Comparison of ENCODE assay signal across 8 cellular contexts in genomic region chr10:6136215-6137201, GRCh38. TPM values are rescaled to one million over a fixed set of nuclear protein-coding genes. Genes with fewer than 3 reads are reported as not detected.
DNase-seq lines count a peak whose midpoint lies in the region; ATAC-seq, FAIRE-seq and TF ChIP-seq lines count a peak whose summit lies in the region.

No MANE protein-coding gene starts in this region.

- H3K4me1 Mint-ChIP-seq in dendritic cell treated with granulocyte-macrophage colony-stimulating factor and Interleukin-4, amounts not matched to agents 40 ng/mL and 50 ng/mL, for 4 days (ENCODE audit: low read depth) = peaks cover 36% of the 10 kb centered on the region

- H3K4me3 ChIP-seq in prostate gland = no peak overlapping the region

- H3K4me3 Mint-ChIP-seq in dendritic cell treated with granulocyte-macrophage colony-stimulating factor and Interleukin-4, amounts not matched to agents 40 ng/mL and 50 ng/mL, for 4 days = no peak overlapping the region

- H3K27ac ChIP-seq in prostate gland = no peak overlapping the region

- DNase-seq in Caki2 (ENCODE audit: low read depth) (peak; percentile 39), RCC 7860 (ENCODE audit: low spot score) (peak; percentile 74), DMS 273 treated with DMSO at 0.1 percent for 48 hours (lab: John Stamatoyannopoulos, UW) (no peak), prostate gland (ENCODE audit: low spot score) (no peak)

- H3K9me3 ChIP-seq in prostate gland = no peaks in the 10 kb centered on the region

- H3K9me3 Mint-ChIP-seq in dendritic cell treated with granulocyte-macrophage colony-stimulating factor and Interleukin-4, amounts not matched to agents 40 ng/mL and 50 ng/mL, for 4 days = no peaks in the 10 kb centered on the region

- peaks cover 49% of the 10 kb centered on the region for H3K27me3 Mint-ChIP-seq in dendritic cell treated with granulocyte-macrophage colony-stimulating factor and Interleukin-4, amounts not matched to agents 40 ng/mL and 50 ng/mL, for 4 days

- in situ Hi-C loops in Caki2 (cut with HindIII; ENCODE audit: low pct_unique_long_range_greater_than_20kb, low sequenced_read_pairs) = no loop called here

- no peak for TF ChIP-seq CTCF in prostate gland (IDR thresholded peaks at IDR 0.05)

- no peaks in the 10 kb centered on the region for H3K4me1 ChIP-seq in prostate gland (replicated peaks)

- H3K36me3 Mint-ChIP-seq in dendritic cell treated with granulocyte-macrophage colony-stimulating factor and Interleukin-4, amounts not matched to agents 40 ng/mL and 50 ng/mL, for 4 days (ENCODE audit: low read depth) = no peaks in the 10 kb centered on the region

- ATAC-seq in GM21619 (IDR thresholded peaks at IDR 0.05; ENCODE audit: unreplicated experiment) (peak; percentile 57), HG02840 (IDR thresholded peaks at IDR 0.05; ENCODE audit: low FRiP score, unreplicated experiment) (no peak), GM19467 (IDR thresholded peaks at IDR 0.05; ENCODE audit: unreplicated experiment) (no peak)

- intact Hi-C loops in dendritic cell treated with granulocyte-macrophage colony-stimulating factor and Interleukin-4, amounts not matched to agents 40 ng/mL and 50 ng/mL, for 4 days (cut with micrococcal nuclease) = no loop called here
- intact Hi-C loops in prostate gland (cut with DNase I) = no loop called here

- peak; percentile 67 for FAIRE-seq in RCC 7860 (lab: Jason Lieb, UNC)

- no peak for TF ChIP-seq POLR2A in prostate gland (IDR thresholded peaks at IDR 0.05)

- H3K27me3 ChIP-seq in prostate gland (replicated peaks; ENCODE audit: insufficient read depth) = no peaks in the 10 kb centered on the region

- H3K27ac Mint-ChIP-seq in dendritic cell treated with granulocyte-macrophage colony-stimulating factor and Interleukin-4, amounts not matched to agents 40 ng/mL and 50 ng/mL, for 4 days = peak overlapping the region; percentile 3

- no peaks in the 10 kb centered on the region for H3K36me3 ChIP-seq in prostate gland

- whole genome bisulfite sequencing in prostate gland = 51% methylated on average over 20 of the region's 20 CpGs

RNA-seq across cellular contexts. Expression of gene RBM17, which starts 47.7 kb away (rescaled TPM):
- 17.9 and 21.9 TPM in 2 replicates for total RNA-seq in Caki2 (2014; rRNA removed; shearing (Covaris generic); ENCODE audit: low replicate concordance)
- 10 to 100 TPM; 40.5 to 59.2 TPM for total RNA-seq in prostate gland

Comparison
In these comparisons a context has a peak if more than half of its experiments do, and no peak if none do; other contexts are left out.
1. DNase-seq: peak in Caki2 (single experiment) and RCC 7860 (single experiment); none in DMS 273 treated with DMSO at 0.1 percent for 48 hours (single experiment) and prostate gland (single experiment).